1 cellular context compared by ENCODE assay signal in the genomic region with DNA sequence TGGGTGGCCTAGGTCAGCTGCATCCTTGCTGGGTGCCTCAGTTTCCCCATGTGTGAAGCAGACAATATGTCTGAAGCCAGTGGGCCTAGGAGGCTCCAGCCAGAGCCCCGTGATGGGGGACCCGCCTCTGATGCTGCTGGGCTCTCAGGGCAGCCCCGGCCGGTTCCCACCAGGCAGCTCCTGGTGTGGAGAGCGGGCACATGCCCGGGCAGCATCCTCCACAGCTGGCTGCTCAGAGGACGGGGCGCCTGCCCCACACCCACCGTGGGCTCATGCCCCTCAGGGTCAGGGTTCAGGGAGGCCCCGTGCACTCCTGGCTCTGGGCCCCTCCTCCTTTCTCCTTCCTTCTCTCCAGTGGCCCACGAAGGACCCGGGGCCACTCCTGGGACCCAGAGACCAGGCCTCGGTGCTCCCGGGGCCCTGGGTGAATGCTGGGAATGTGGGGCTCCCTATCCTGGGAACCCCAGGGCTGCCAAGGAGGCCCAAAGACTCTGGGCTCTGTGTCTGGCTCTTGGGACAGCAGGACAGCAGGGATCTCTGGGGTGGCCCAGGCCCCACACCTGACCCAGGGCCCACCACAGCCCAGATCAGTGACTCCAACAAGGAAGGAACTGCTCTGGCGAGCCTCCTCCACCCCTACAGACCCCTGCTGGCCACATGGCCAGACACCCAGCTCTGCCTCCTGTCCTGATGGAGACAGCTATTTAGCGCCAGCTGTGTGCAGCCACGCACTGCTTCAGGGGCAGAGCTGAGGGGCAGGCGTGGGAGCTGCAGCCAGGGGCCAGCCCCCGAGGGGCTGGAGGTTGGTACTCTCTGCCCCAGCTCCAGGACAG.
TF ChIP-seq lines count a peak whose summit lies in the region.

No MANE protein-coding gene starts in this region.

TF ChIP-seq in IMR-90, 13 proteins besides CTCF, POLR2A, EP300 and RAD21 (continued from another document):
- TF ChIP-seq, protein P1, sequence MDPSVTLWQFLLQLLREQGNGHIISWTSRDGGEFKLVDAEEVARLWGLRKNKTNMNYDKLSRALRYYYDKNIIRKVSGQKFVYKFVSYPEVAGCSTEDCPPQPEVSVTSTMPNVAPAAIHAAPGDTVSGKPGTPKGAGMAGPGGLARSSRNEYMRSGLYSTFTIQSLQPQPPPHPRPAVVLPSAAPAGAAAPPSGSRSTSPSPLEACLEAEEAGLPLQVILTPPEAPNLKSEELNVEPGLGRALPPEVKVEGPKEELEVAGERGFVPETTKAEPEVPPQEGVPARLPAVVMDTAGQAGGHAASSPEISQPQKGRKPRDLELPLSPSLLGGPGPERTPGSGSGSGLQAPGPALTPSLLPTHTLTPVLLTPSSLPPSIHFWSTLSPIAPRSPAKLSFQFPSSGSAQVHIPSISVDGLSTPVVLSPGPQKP (IDR thresholded peaks at IDR 0.05; ENCODE audit: borderline replicate concordance, low read depth, low read length) = no peak
- TF ChIP-seq SMC3 (IDR thresholded peaks at IDR 0.05; ENCODE audit: low read depth, low read length) (no peak), FOS (IDR thresholded peaks at IDR 0.05; ENCODE audit: low read depth, low read length) (no peak), MXI1 (IDR thresholded peaks at IDR 0.05; ENCODE audit: borderline replicate concordance, low read depth, low read length) (no peak), CEBPB (IDR thresholded peaks at IDR 0.05; ENCODE audit: low read depth, low read length) (no peak), CHD1 (IDR thresholded peaks at IDR 0.05; ENCODE audit: low read depth, low read length) (no peak), BHLHE40 (IDR thresholded peaks at IDR 0.05; ENCODE audit: low read depth, low read length) (no peak), NFE2L2 (IDR thresholded peaks at IDR 0.05; ENCODE audit: low read depth, low read length) (no peak), MAZ (IDR thresholded peaks at IDR 0.05; ENCODE audit: borderline replicate concordance, low read depth, low read length) (no peak), RCOR1 (IDR thresholded peaks at IDR 0.05; ENCODE audit: insufficient replicate concordance, low read length) (no peak)
- TF ChIP-seq, protein P2, sequence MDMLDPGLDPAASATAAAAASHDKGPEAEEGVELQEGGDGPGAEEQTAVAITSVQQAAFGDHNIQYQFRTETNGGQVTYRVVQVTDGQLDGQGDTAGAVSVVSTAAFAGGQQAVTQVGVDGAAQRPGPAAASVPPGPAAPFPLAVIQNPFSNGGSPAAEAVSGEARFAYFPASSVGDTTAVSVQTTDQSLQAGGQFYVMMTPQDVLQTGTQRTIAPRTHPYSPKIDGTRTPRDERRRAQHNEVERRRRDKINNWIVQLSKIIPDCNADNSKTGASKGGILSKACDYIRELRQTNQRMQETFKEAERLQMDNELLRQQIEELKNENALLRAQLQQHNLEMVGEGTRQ (IDR thresholded peaks at IDR 0.05; ENCODE audit: low read depth, low read length) = no peak
